Comparison of ENCODE assay signal across 1 cellular context in genomic region chr20:3811421-3812258, GRCh38.
TF ChIP-seq lines count a peak whose summit lies in the region.

No MANE protein-coding gene starts in this region.

TF ChIP-seq in HepG2, 621 proteins besides CTCF, POLR2A, EP300 and RAD21 (continued from another document and continues in another):
- TF ChIP-seq TFE3 (CRISPR knock-in tag; IDR thresholded peaks at IDR 0.05) = peak; percentile 98
- peak; percentile 72 for TF ChIP-seq TBL1XR1 (IDR thresholded peaks at IDR 0.05; ENCODE audit: borderline replicate concordance, low read length, partially characterized antibody)
- peak; percentile 69 for TF ChIP-seq PPARG (CRISPR knock-in tag; conservative IDR thresholded peaks at IDR 0.05)
- TF ChIP-seq MYNN (CRISPR knock-in tag; IDR thresholded peaks at IDR 0.05; ENCODE audit: low read depth) = peak; percentile 94; the same call in 1 of the 2 replicates
- TF ChIP-seq RNF2 (conservative IDR thresholded peaks at IDR 0.05; ENCODE audit: low read depth) = peak; percentile 97
- TF ChIP-seq ZNF704 (CRISPR knock-in tag; IDR thresholded peaks at IDR 0.05; ENCODE audit: borderline replicate concordance) = 0 out of 2 replicates have a peak, but pooled peaks have one; percentile 65
- no peak for TF ChIP-seq CEBPZ (IDR thresholded peaks at IDR 0.05; ENCODE audit: low read length)
- TF ChIP-seq GATAD2A (CRISPR knock-in tag; IDR thresholded peaks at IDR 0.05) = peak; percentile 97
- TF ChIP-seq ZNF280B (CRISPR knock-in tag; IDR thresholded peaks at IDR 0.05; ENCODE audit: borderline replicate concordance) = peak; percentile 96; the same call in 1 of the 2 replicates
- no peak; the same call in 1 of the 2 replicates for TF ChIP-seq ZBTB7A (CRISPR knock-in tag; IDR thresholded peaks at IDR 0.05)
- TF ChIP-seq ZNF235 (CRISPR knock-in tag; IDR thresholded peaks at IDR 0.05; ENCODE audit: borderline replicate concordance) = 0 out of 2 replicates have a peak, but pooled peaks have one; percentile 1
- peak; percentile 79 for TF ChIP-seq RCOR2 (CRISPR knock-in tag; IDR thresholded peaks at IDR 0.05)
- TF ChIP-seq TEAD2 (CRISPR knock-in tag; IDR thresholded peaks at IDR 0.05) = peak; percentile 93; the same call in 1 of the 2 replicates
- no peak; the same call in 1 of the 2 replicates for TF ChIP-seq ZNF710 (CRISPR knock-in tag; IDR thresholded peaks at IDR 0.05; ENCODE audit: borderline replicate concordance)
- TF ChIP-seq ZNF644 (CRISPR knock-in tag; IDR thresholded peaks at IDR 0.05; ENCODE audit: low read depth) = peak; percentile 80
- TF ChIP-seq HOXA7 (CRISPR knock-in tag; IDR thresholded peaks at IDR 0.05) = no peak
- TF ChIP-seq POGK (CRISPR knock-in tag; conservative IDR thresholded peaks at IDR 0.05) = peak; percentile 98
- peak; percentile 89 for TF ChIP-seq THAP11 (CRISPR knock-in tag; IDR thresholded peaks at IDR 0.05)
- TF ChIP-seq CCDC6 (CRISPR knock-in tag; IDR thresholded peaks at IDR 0.05) = peak; percentile 96; the same call in 1 of the 2 replicates
- peak; percentile 100 for TF ChIP-seq MAX (IDR thresholded peaks at IDR 0.05)
- peak; percentile 84 for TF ChIP-seq SKIL (CRISPR knock-in tag; IDR thresholded peaks at IDR 0.05; ENCODE audit: borderline replicate concordance)
- TF ChIP-seq KDM1A (CRISPR knock-in tag; IDR thresholded peaks at IDR 0.05) = 0 out of 2 replicates have a peak, but pooled peaks have one; percentile 41
- peak; percentile 82; the same call in 1 of the 2 replicates for TF ChIP-seq ETV6 (CRISPR knock-in tag; conservative IDR thresholded peaks at IDR 0.05)
- TF ChIP-seq ZNF335 (CRISPR knock-in tag; IDR thresholded peaks at IDR 0.05) = peak; percentile 90
- no peak for TF ChIP-seq SETDB1 (CRISPR knock-in tag; IDR thresholded peaks at IDR 0.05; ENCODE audit: borderline replicate concordance)
- no peak for TF ChIP-seq ZFP62 (CRISPR knock-in tag; IDR thresholded peaks at IDR 0.05)
- TF ChIP-seq MYPOP (CRISPR knock-in tag; IDR thresholded peaks at IDR 0.05) = peak; percentile 91; the same call in 1 of the 2 replicates
- TF ChIP-seq HIC2 (CRISPR knock-in tag; IDR thresholded peaks at IDR 0.05; ENCODE audit: low read depth) = peak; percentile 100
- peak; percentile 92 for TF ChIP-seq MED1 (CRISPR knock-in tag; IDR thresholded peaks at IDR 0.05)
- TF ChIP-seq ZNF33A (CRISPR knock-in tag; IDR thresholded peaks at IDR 0.05; ENCODE audit: borderline replicate concordance) = no peak
- TF ChIP-seq ZBTB43 (CRISPR knock-in tag; conservative IDR thresholded peaks at IDR 0.05) = peak; percentile 93
- TF ChIP-seq THAP7 (CRISPR knock-in tag; IDR thresholded peaks at IDR 0.05) = peak; percentile 48; the same call in 1 of the 2 replicates
- peak; percentile 88; the same call in 1 of the 2 replicates for TF ChIP-seq ZNF737 (CRISPR knock-in tag; IDR thresholded peaks at IDR 0.05; ENCODE audit: borderline replicate concordance)
- no peak for TF ChIP-seq NFRKB (IDR thresholded peaks at IDR 0.05)
- TF ChIP-seq ZNF431 (CRISPR knock-in tag; IDR thresholded peaks at IDR 0.05; ENCODE audit: borderline replicate concordance, low read depth) = peak; percentile 96
- peak; percentile 87; the same call in 1 of the 2 replicates for TF ChIP-seq ZNF558 (CRISPR knock-in tag; IDR thresholded peaks at IDR 0.05; ENCODE audit: borderline replicate concordance)
- TF ChIP-seq STAT5B (CRISPR knock-in tag; IDR thresholded peaks at IDR 0.05) = peak; percentile 15; the same call in 1 of the 2 replicates
- TF ChIP-seq ZNF660 (CRISPR knock-in tag; IDR thresholded peaks at IDR 0.05; ENCODE audit: borderline replicate concordance, low read depth) = 0 out of 2 replicates have a peak, but pooled peaks have one; percentile 31
